ENCODE assay signal across 8 cellular contexts in genomic region chr6:142845624-142846458, GRCh38.
DNase-seq lines count a peak whose midpoint lies in the region; ATAC-seq, FAIRE-seq and TF ChIP-seq lines count a peak whose summit lies in the region.

No MANE protein-coding gene starts in this region.

- no peaks in the 10 kb centered on the region for H3K9me3 ChIP-seq in HepG2 (ENCODE audit: low read length)

- H3K79me2 ChIP-seq in HepG2 (ENCODE audit: insufficient read depth, low read length): no peaks in the 10 kb centered on the region

- BruUV-seq in HepG2 (replicated peaks; lab: Mats Ljungman, UMichigan): TSS peak; percentile 88

- no peaks in the 10 kb centered on the region for H3K27me3 ChIP-seq in HepG2 (ENCODE audit: control insufficient read depth in 1 of 2, insufficient read depth in 2 of 2, low read length in 2 of 2)

- no peaks in the 10 kb centered on the region for H3K36me3 ChIP-seq in HepG2 (replicated peaks in 1 of 2; ENCODE audit: control insufficient read depth in 1 of 2, insufficient read depth in 2 of 2, low read length in 2 of 2)

- peak overlapping the region; percentile 92 for H3K4me2 ChIP-seq in HepG2 (ENCODE audit: low read depth, low read length)

- H3K4me1 ChIP-seq in HepG2 (ENCODE audit: insufficient read depth, low read length): peaks cover 54% of the 10 kb centered on the region

- FAIRE-seq in HepG2 (lab: Jason Lieb, UNC): peak; percentile 88

- H3K9ac ChIP-seq in HepG2 (ENCODE audit: insufficient read depth, low read depth, low read length): peak overlapping the region; percentile 77

- TF ChIP-seq RAD21 in HepG2 (CRISPR knock-in tag; IDR thresholded peaks at IDR 0.05): peak; percentile 90

- no peaks in the 10 kb centered on the region for H4K20me1 ChIP-seq in HepG2 (ENCODE audit: insufficient read depth, low read length)

- H3K4me3 ChIP-seq in WI38 (ENCODE audit: low read depth, low read length): peak overlapping the region; percentile 38
- peak overlapping the region; percentile 50 to 72 (median 71) for H3K4me3 ChIP-seq in HepG2 (replicated peaks in 1 of 3; ENCODE audit: insufficient read depth in 1 of 3, low read depth in 2 of 3, low read length in 3 of 3)

- no peak overlapping the region for H2AFZ ChIP-seq in HepG2 (ENCODE audit: low read length)

- ATAC-seq in HepG2 (peak; percentile 100), HG02678 (IDR thresholded peaks at IDR 0.05; ENCODE audit: unreplicated experiment) (no peak), HG03460 (IDR thresholded peaks at IDR 0.05; ENCODE audit: unreplicated experiment) (no peak)

- TF ChIP-seq CTCF in WI38 (IDR thresholded peaks at IDR 0.05; ENCODE audit: low read depth, low read length) (no peak), HepG2 (CRISPR knock-in tag; IDR thresholded peaks at IDR 0.05) (peak; percentile 79)

- DNase-seq in DMS53 treated with DMSO at 0.1 percent for 48 hours (lab: John Stamatoyannopoulos, UW; ENCODE audit: unreplicated experiment) (peak; percentile 75), M059J (ENCODE audit: low read depth) (peak; percentile 99), dermis microvascular lymphatic vessel endothelial cell (ENCODE audit: low read depth in 2 of 2) (peak; percentile 93 to 98), HepG2 (ENCODE audit: low spot score) (peak; percentile 99)
- peak; percentile 30 to 38 for DNase-seq in stimulated activated CD4-positive, alpha-beta T cell treated with anti-CD3 and anti-CD28 coated beads, Interleukin-4, amount 100 ng/mL, for 4 hours

- in situ Hi-C loops in HepG2 (cut with HindIII; ENCODE audit: extremely low pct_ligation_motif_present, low pct_unique_long_range_greater_than_20kb): loop anchor here (5.0 kb wide), 1 partner anchor 101 kb away; the partner anchor contains the start of gene HIVEP2

- peak overlapping the region; percentile 91 for H3K27ac ChIP-seq in HepG2 (ENCODE audit: extremely low read length, insufficient read depth, low read length)

- WGBS in HepG2 (ENCODE audit: low lambda C conversion rate): under 1% methylated on average over 23 of the region's 23 CpGs

- intact Hi-C loops in HepG2 (cut with micrococcal nuclease; ENCODE audit: unreplicated experiment): loop anchor here (1.0 to 5.0 kb wide), 5 partner anchors 23 to 100 kb away; no protein-coding TSS in a partner anchor

- TF ChIP-seq POLR2A in HepG2 (IDR thresholded peaks at IDR 0.05; ENCODE audit: insufficient read depth in 1 of 2, low read depth in 2 of 2, low read length in 2 of 2): peak; percentile 65 to 95

- peak; percentile 71 to 88; a peak in 3 of 4 replicates for TF ChIP-seq EP300 in HepG2 (IDR thresholded peaks at IDR 0.05; ENCODE audit: low read depth in 2 of 2, low read length in 2 of 2)
- peak; percentile 90 for TF ChIP-seq EP300 in HepG2 (CRISPR knock-in tag; IDR thresholded peaks at IDR 0.05; ENCODE audit: borderline replicate concordance)

- POLR2A ChIA-PET in HepG2 (lab: Yijun Ruan, JAX): interaction anchor here (1.0 to 2.2 kb wide), 4 partner anchors 22 to 216 kb away, joined by 3 to 14 read pairs (median 4); no protein-coding TSS in a partner anchor

- CTCF ChIA-PET in HepG2 (lab: Yijun Ruan, JAX; ENCODE audit: low intra/inter-chr PET ratio, low total read pairs): no interaction called here

TF ChIP-seq in HepG2, 621 proteins besides CTCF, POLR2A, EP300 and RAD21 (continues in another document):
- TF ChIP-seq, protein P1, sequence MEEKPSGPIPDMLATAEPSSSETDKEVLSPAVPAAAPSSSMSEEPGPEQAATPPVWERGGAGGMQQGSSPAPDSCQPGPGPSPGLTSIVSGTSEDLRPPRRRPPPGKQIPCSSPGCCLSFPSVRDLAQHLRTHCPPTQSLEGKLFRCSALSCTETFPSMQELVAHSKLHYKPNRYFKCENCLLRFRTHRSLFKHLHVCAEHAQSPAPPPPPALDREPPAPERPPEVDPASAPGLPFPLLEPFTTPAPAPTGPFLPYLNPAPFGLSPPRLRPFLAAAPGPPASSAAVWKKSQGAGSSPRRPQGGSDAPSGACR (CRISPR knock-in tag; IDR thresholded peaks at IDR 0.05): no peak; the same call in none of the 2 replicates
- no peak for TF ChIP-seq TBX3 (IDR thresholded peaks at IDR 0.05; ENCODE audit: borderline replicate concordance)
- TF ChIP-seq ZNF329 (CRISPR knock-in tag; IDR thresholded peaks at IDR 0.05; ENCODE audit: low read depth): no peak
- no peak; the same call in none of the 2 replicates for TF ChIP-seq SMYD3 (CRISPR knock-in tag; IDR thresholded peaks at IDR 0.05)
- no peak for TF ChIP-seq ZNF282 (IDR thresholded peaks at IDR 0.05; ENCODE audit: partially characterized antibody)
- TF ChIP-seq, protein P2, sequence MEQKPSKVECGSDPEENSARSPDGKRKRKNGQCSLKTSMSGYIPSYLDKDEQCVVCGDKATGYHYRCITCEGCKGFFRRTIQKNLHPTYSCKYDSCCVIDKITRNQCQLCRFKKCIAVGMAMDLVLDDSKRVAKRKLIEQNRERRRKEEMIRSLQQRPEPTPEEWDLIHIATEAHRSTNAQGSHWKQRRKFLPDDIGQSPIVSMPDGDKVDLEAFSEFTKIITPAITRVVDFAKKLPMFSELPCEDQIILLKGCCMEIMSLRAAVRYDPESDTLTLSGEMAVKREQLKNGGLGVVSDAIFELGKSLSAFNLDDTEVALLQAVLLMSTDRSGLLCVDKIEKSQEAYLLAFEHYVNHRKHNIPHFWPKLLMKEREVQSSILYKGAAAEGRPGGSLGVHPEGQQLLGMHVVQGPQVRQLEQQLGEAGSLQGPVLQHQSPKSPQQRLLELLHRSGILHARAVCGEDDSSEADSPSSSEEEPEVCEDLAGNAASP (CRISPR knock-in tag; IDR thresholded peaks at IDR 0.05; ENCODE audit: borderline replicate concordance): peak; percentile 95
- no peak for TF ChIP-seq IKZF1 (IDR thresholded peaks at IDR 0.05)
- TF ChIP-seq ZFYVE20 (CRISPR knock-in tag; IDR thresholded peaks at IDR 0.05; ENCODE audit: borderline replicate concordance, low read depth): no peak
- TF ChIP-seq TCF7 (IDR thresholded peaks at IDR 0.05; ENCODE audit: low read depth): peak; percentile 96
- peak; percentile 85 for TF ChIP-seq ATF7-NPFF (CRISPR knock-in tag; IDR thresholded peaks at IDR 0.05; ENCODE audit: low read depth)
- TF ChIP-seq SKIL (CRISPR knock-in tag; IDR thresholded peaks at IDR 0.05; ENCODE audit: borderline replicate concordance): peak; percentile 95
- 0 out of 2 replicates have a peak, but pooled peaks have one; percentile 54 for TF ChIP-seq ZNF567 (CRISPR knock-in tag; IDR thresholded peaks at IDR 0.05; ENCODE audit: borderline replicate concordance)
- TF ChIP-seq U2AF1 (optimal IDR thresholded peaks at IDR 0.05; ENCODE audit: low read depth, low read length): peak; percentile 60
- TF ChIP-seq, protein P3, sequence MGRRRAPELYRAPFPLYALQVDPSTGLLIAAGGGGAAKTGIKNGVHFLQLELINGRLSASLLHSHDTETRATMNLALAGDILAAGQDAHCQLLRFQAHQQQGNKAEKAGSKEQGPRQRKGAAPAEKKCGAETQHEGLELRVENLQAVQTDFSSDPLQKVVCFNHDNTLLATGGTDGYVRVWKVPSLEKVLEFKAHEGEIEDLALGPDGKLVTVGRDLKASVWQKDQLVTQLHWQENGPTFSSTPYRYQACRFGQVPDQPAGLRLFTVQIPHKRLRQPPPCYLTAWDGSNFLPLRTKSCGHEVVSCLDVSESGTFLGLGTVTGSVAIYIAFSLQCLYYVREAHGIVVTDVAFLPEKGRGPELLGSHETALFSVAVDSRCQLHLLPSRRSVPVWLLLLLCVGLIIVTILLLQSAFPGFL (CRISPR knock-in tag; IDR thresholded peaks at IDR 0.05): no peak
- no peak for TF ChIP-seq ZNF737 (CRISPR knock-in tag; IDR thresholded peaks at IDR 0.05; ENCODE audit: borderline replicate concordance)
- TF ChIP-seq NR1H2 (CRISPR knock-in tag; IDR thresholded peaks at IDR 0.05; ENCODE audit: borderline replicate concordance, low read depth): no peak; the same call in 1 of the 2 replicates
- no peak for TF ChIP-seq KLF12 (CRISPR knock-in tag; IDR thresholded peaks at IDR 0.05; ENCODE audit: borderline replicate concordance)
- no peak for TF ChIP-seq SRSF9 (IDR thresholded peaks at IDR 0.05; ENCODE audit: borderline replicate concordance, insufficient read depth, low read depth, low read length, poor library complexity, severe bottlenecking)
- peak; percentile 80; the same call in 1 of the 2 replicates for TF ChIP-seq KLF9 (CRISPR knock-in tag; IDR thresholded peaks at IDR 0.05; ENCODE audit: low read depth)
- peak; percentile 92 for TF ChIP-seq FOXA3 (CRISPR knock-in tag; IDR thresholded peaks at IDR 0.05)
- TF ChIP-seq CBX2 (IDR thresholded peaks at IDR 0.05; ENCODE audit: low read depth, low read length): no peak
- TF ChIP-seq CBX2 (CRISPR knock-in tag; IDR thresholded peaks at IDR 0.05; ENCODE audit: low read depth): no peak
- peak; percentile 99 for TF ChIP-seq HDAC1 (CRISPR knock-in tag; IDR thresholded peaks at IDR 0.05)
- peak; percentile 72 for TF ChIP-seq CREM (IDR thresholded peaks at IDR 0.05)
- TF ChIP-seq CREM (CRISPR knock-in tag; IDR thresholded peaks at IDR 0.05): no peak
- no peak for TF ChIP-seq MTF1 (CRISPR knock-in tag; IDR thresholded peaks at IDR 0.05)
- TF ChIP-seq NPAS2 (CRISPR knock-in tag; IDR thresholded peaks at IDR 0.05; ENCODE audit: borderline replicate concordance): no peak
- TF ChIP-seq GZF1 (CRISPR knock-in tag; IDR thresholded peaks at IDR 0.05): peak; percentile 66; the same call in 1 of the 2 replicates
- no peak for TF ChIP-seq ZNF251 (CRISPR knock-in tag; IDR thresholded peaks at IDR 0.05)

Comparison
In these comparisons a context has a peak if more than half of its experiments do, and no peak if none do; other contexts are left out.
1. DNase-seq: peak in every context shown above with its lines; median percentile 99 in M059J; 99 in HepG2; 96 in dermis microvascular lymphatic vessel endothelial cell; 75 in DMS53 treated with DMSO at 0.1 percent for 48 hours; 34 in stimulated activated CD4-positive, alpha-beta T cell treated with anti-CD3 and anti-CD28 coated beads, Interleukin-4, amount 100 ng/mL, for 4 hours.